13 cellular contexts compared by ENCODE assay signal in genomic region chr5:14901462-14902051, GRCh38. TPM values are rescaled to one million over a fixed set of nuclear protein-coding genes. Genes with fewer than 3 reads are reported as not detected.
DNase-seq lines count a peak whose midpoint lies in the region; ATAC-seq, FAIRE-seq and TF ChIP-seq lines count a peak whose summit lies in the region.
"Had no signal": no experiment of that assay in that cellular context is flagged by ENCODE, and none has a peak within 500 bp of the region (broad histone marks: within the 10 kb centered on the region; RNA-seq: fewer than 3 reads in every experiment).

No MANE protein-coding gene starts in this region.

- H4K20me1 ChIP-seq in K562 (replicated peaks; ENCODE audit: control insufficient read depth, insufficient read depth, low read length), result no peaks in the 10 kb centered on the region

- H3K9me3 Mint-ChIP-seq in CD8-positive, alpha-beta memory T cell, result peaks cover 0 to 3% (median 0%) of the 10 kb centered on the region in 5 donors
- H3K9me3 Mint-ChIP-seq: central memory CD8-positive, alpha-beta T cell had no signal

- in situ Hi-C loops in K562 (cut with MboI), result no loop called here

- peak; percentile 75 for DNase-seq in EL
- DNase-seq in K562 (ENCODE audit: extremely low read depth in 1 of 4, low spot score in 3 of 4), result peak in 2 of 4 experiments; percentile 23 to 38
- no peak for DNase-seq in right atrium auricular region (ENCODE audit: low spot score)
- no peak for DNase-seq in CD8-positive, alpha-beta memory T cell
- DNase-seq in NCI-H1092 treated with DMSO at 0.1 percent for 48 hours (lab: John Stamatoyannopoulos, UW), result no peak
- DNase-seq in frontal cortex (ENCODE audit: low spot score in 2 of 2), result no peak
- DNase-seq: activated T-cell treated with anti-CD3 and anti-CD28 coated beads for 4 hours; NCI-H1436 treated with DMSO at 0.1 percent for 48 hours; stimulated activated CD4-positive, alpha-beta T cell treated with anti-CD3 and anti-CD28 coated beads, Interleukin-15, amount 100 ng/mL, for 24 hours; stimulated activated naive B cell treated with anti-CD40 and anti-IgM and Interleukin-4, amounts not matched to agents 10 μg/mL and 1 μg/mL and 100 μg/mL, for 72 hours had no signal

- CTCF ChIA-PET in K562 (lab: Yijun Ruan, JAX; ENCODE audit: low intra/inter-chr PET ratio), result no interaction called here
- CTCF ChIA-PET in CD8-positive, alpha-beta memory T cell (lab: Charles Lee), result no interaction called here

- H3K4me3 ChIP-seq in K562 (no peak overlapping the region), right atrium auricular region (no peak overlapping the region), skeletal muscle satellite cell (ENCODE audit: low read length) (no peak overlapping the region)
- H3K4me3 ChIP-seq in CD8-positive, alpha-beta memory T cell (ENCODE audit: low read length), result no peak overlapping the region

- peaks cover 0 to under 1% (median 0%) of the 10 kb centered on the region in 3 donors for H3K36me3 Mint-ChIP-seq in CD8-positive, alpha-beta memory T cell
- H3K36me3 Mint-ChIP-seq: stimulated activated naive B cell treated with anti-CD40 and anti-IgM and Interleukin-4, amounts not matched to agents 10 μg/mL and 1 μg/mL and 100 μg/mL, for 72 hours had no signal

- intact Hi-C loops in K562 (cut with micrococcal nuclease), result no loop called here

- TF ChIP-seq EP300 in K562 (IDR thresholded peaks at IDR 0.05; ENCODE audit: low read length), result no peak; the same call in 1 of the 2 replicates

- WGBS in K562 (ENCODE audit: insufficient coverage, low coverage, missing lambda C conversion rate), result under 1% methylated on average over 7 of the region's 7 CpGs

- H3K27me3 Mint-ChIP-seq in CD8-positive, alpha-beta memory T cell, result peaks cover 7 to 10% of the 10 kb centered on the region in 2 donors

- H3K4me1 ChIP-seq in K562 (replicated peaks in 1 of 2; ENCODE audit: control insufficient read depth in 2 of 2, insufficient read depth in 2 of 2, low read length in 2 of 2) (no peaks in the 10 kb centered on the region), right atrium auricular region (peaks cover 0 to 26% of the 10 kb centered on the region in 2 donors), skeletal muscle satellite cell (ENCODE audit: control insufficient read depth, insufficient read depth, low read length) (peaks cover 16% of the 10 kb centered on the region)
- no peaks in the 10 kb centered on the region for H3K4me1 ChIP-seq in CD8-positive, alpha-beta memory T cell (ENCODE audit: insufficient read depth, low read length)

- no peaks in the 10 kb centered on the region for H3K79me2 ChIP-seq in K562 (ENCODE audit: control insufficient read depth, insufficient read depth, low read length)

- no peak overlapping the region for H3K27ac Mint-ChIP-seq in CD8-positive, alpha-beta memory T cell
- H3K27ac Mint-ChIP-seq: stimulated activated naive B cell treated with anti-CD40 and anti-IgM and Interleukin-4, amounts not matched to agents 10 μg/mL and 1 μg/mL and 100 μg/mL, for 72 hours had no signal

- H3K27ac ChIP-seq in K562 (ENCODE audit: extremely low read depth, low read depth, low read length) (no peak overlapping the region), right atrium auricular region (peak overlapping the region; percentile 64 to 73)
- no peak overlapping the region for H3K27ac ChIP-seq in CD8-positive, alpha-beta memory T cell (ENCODE audit: low read depth, low read length)

- no peaks in the 10 kb centered on the region for H3K9me3 ChIP-seq in K562 (replicated peaks; ENCODE audit: control insufficient read depth, insufficient read depth, low read depth, low read length)
- H3K9me3 ChIP-seq in right atrium auricular region, result no peaks in the 10 kb centered on the region
- H3K9me3 ChIP-seq in skeletal muscle satellite cell (replicated peaks; ENCODE audit: low read length), result no peaks in the 10 kb centered on the region
- no peaks in the 10 kb centered on the region for H3K9me3 ChIP-seq in CD8-positive, alpha-beta memory T cell (ENCODE audit: low read length)

- H3K27me3 ChIP-seq in K562 (ENCODE audit: control insufficient read depth in 2 of 2, insufficient read depth in 2 of 2, low read length in 2 of 2), result peaks cover 3 to 30% of the 10 kb centered on the region in 2 experiments
- no peaks in the 10 kb centered on the region for H3K27me3 ChIP-seq in right atrium auricular region
- H3K27me3 ChIP-seq in skeletal muscle satellite cell (ENCODE audit: control insufficient read depth, insufficient read depth, low read length), result no peaks in the 10 kb centered on the region
- H3K27me3 ChIP-seq in CD8-positive, alpha-beta memory T cell (ENCODE audit: insufficient read depth, low read length, poor library complexity, severe bottlenecking), result no peaks in the 10 kb centered on the region

- POLR2A ChIA-PET in K562 (lab: Yijun Ruan, JAX), result interaction anchor here (1.0 to 1.7 kb wide), 2 partner anchors 10 kb away, joined by 4 to 5 read pairs; no protein-coding TSS in a partner anchor
- POLR2A ChIA-PET in CD8-positive, alpha-beta memory T cell (lab: Charles Lee), result no interaction called here

- BruUV-seq in K562 (replicated peaks; lab: Mats Ljungman, UMichigan), result no TSS peak

- H3K4me3 Mint-ChIP-seq in CD8-positive, alpha-beta memory T cell, result no peak overlapping the region
- H3K4me3 Mint-ChIP-seq: central memory CD8-positive, alpha-beta T cell; stimulated activated naive B cell treated with anti-CD40 and anti-IgM and Interleukin-4, amounts not matched to agents 10 μg/mL and 1 μg/mL and 100 μg/mL, for 72 hours had no signal

- H3K36me3 ChIP-seq in K562 (ENCODE audit: control insufficient read depth, insufficient read depth, low read length) (no peaks in the 10 kb centered on the region), right atrium auricular region (no peaks in the 10 kb centered on the region), skeletal muscle satellite cell (ENCODE audit: insufficient read depth, low read length) (no peaks in the 10 kb centered on the region)
- H3K36me3 ChIP-seq in CD8-positive, alpha-beta memory T cell (ENCODE audit: insufficient read depth, low read length), result no peaks in the 10 kb centered on the region

- no peak for TF ChIP-seq CTCF in K562 (IDR thresholded peaks at IDR 0.05 in 2 of 3, conservative IDR thresholded peaks at IDR 0.05 in 1 of 3; ENCODE audit: insufficient read depth in 2 of 3, low read depth in 1 of 3, low read length in 3 of 3)
- no peak for TF ChIP-seq CTCF in right atrium auricular region (IDR thresholded peaks at IDR 0.05)

- ATAC-seq in K562 (peak; percentile 65), HG03097 (IDR thresholded peaks at IDR 0.05; ENCODE audit: low FRiP score, unreplicated experiment) (no peak)
- ATAC-seq: stimulated activated naive B cell treated with anti-CD40 and anti-IgM and Interleukin-4, amounts not matched to agents 10 μg/mL and 1 μg/mL and 100 μg/mL, for 72 hours had no signal

- no peaks in the 10 kb centered on the region for H3K9me1 ChIP-seq in K562 (ENCODE audit: control insufficient read depth, insufficient read depth, low read length)

- H3K9ac ChIP-seq in K562 (ENCODE audit: insufficient read depth in 1 of 2, low read depth in 2 of 2, low read length in 2 of 2) (no peak overlapping the region), skeletal muscle satellite cell (ENCODE audit: low read depth, low read length) (no peak overlapping the region)

- H3K4me1 Mint-ChIP-seq in CD8-positive, alpha-beta memory T cell, result no peaks in the 10 kb centered on the region
- H3K4me1 Mint-ChIP-seq: central memory CD8-positive, alpha-beta T cell; stimulated activated naive B cell treated with anti-CD40 and anti-IgM and Interleukin-4, amounts not matched to agents 10 μg/mL and 1 μg/mL and 100 μg/mL, for 72 hours had no signal

- TF ChIP-seq POLR2A in K562 (conservative IDR thresholded peaks at IDR 0.05), result no peak

- FAIRE-seq in K562 (lab: Jason Lieb, UNC) (no peak), frontal cortex (lab: Jason Lieb, UNC) (no peak)

- no peak for TF ChIP-seq RAD21 in K562 (CRISPR knock-in tag; conservative IDR thresholded peaks at IDR 0.05 in 1 of 2, IDR thresholded peaks at IDR 0.05 in 1 of 2)

- H2AFZ ChIP-seq in K562 (ENCODE audit: low read depth, low read length), result no peak overlapping the region

- H3K4me2 ChIP-seq in K562 (ENCODE audit: insufficient read depth, low read length), result no peak overlapping the region
- peak overlapping the region; percentile 6 for H3K4me2 ChIP-seq in skeletal muscle satellite cell (ENCODE audit: low read length)

TF ChIP-seq in K562, 482 proteins besides CTCF, POLR2A, EP300 and RAD21 (continues in another document):
- TF ChIP-seq E2F3 (CRISPR knock-in tag; IDR thresholded peaks at IDR 0.05) (0 out of 2 replicates have a peak, but pooled peaks have one; percentile 47), BACH1 (tag; IDR thresholded peaks at IDR 0.05) (peak; percentile 28; the same call in 1 of the 2 replicates), ZNF766 (CRISPR knock-in tag; conservative IDR thresholded peaks at IDR 0.05) (0 out of 2 replicates have a peak, but pooled peaks have one; percentile 45), MAX (CRISPR knock-in tag; IDR thresholded peaks at IDR 0.05) (peak; percentile 55; the same call in 1 of the 2 replicates), PHF20 (IDR thresholded peaks at IDR 0.05; ENCODE audit: partially characterized antibody) (no peak)

RNA-seq across cellular contexts. Expression of gene ANKH, which starts 30.0 kb away (rescaled TPM):
- total RNA-seq in K562 (2011; cell fraction: chromatin; rRNA removed; ENCODE audit: low replicate concordance), result 15.5 and 25.4 TPM in 2 replicates
- 13.8 and 14.9 TPM in 2 replicates for total RNA-seq in K562 (2011; cell fraction: nucleolus; rRNA removed)
- 20.8 and 36.6 TPM in 2 replicates for total RNA-seq in K562 (2011; cell fraction: nucleoplasm; rRNA removed)
- total RNA-seq in K562 (2014; rRNA removed) (1.3 and 3.1 TPM in 2 replicates), K562 (2014; rRNA removed; fragmentation: Illumina TruSeq; extraction: Trizol) (4.4 and 4.5 TPM in 2 replicates), K562 (2015; rRNA removed; fragmentation: Illumina TruSeq; extraction: Trizol) (2.8 and 3.2 TPM in 2 replicates), K562 (2021) (12.2 and 13.4 TPM in 2 replicates), right atrium auricular region (10 to 100 TPM; 52.3 to 80.4 TPM), frontal cortex (62.8 TPM)
- polyA plus RNA-seq in K562 (2011; rRNA removed) (8.8 and 9.2 TPM in 2 replicates), K562 (2014; fragmentation: Illumina TruSeq; extraction: Trizol) (5.9 and 9.9 TPM in 2 replicates), K562 (2014; fragmentation: Nextera tagmentation; extraction: Ambion mirVana) (under 1 TPM; 0.79 to 0.99 TPM), K562 (2014; rRNA removed) (7.2 and 8.5 TPM in 2 replicates)
- 8.2 and 8.9 TPM in 2 replicates for polyA plus RNA-seq in K562 (2011; cell fraction: cytosol; rRNA removed)
- 6.1 and 6.8 TPM in 2 replicates for polyA plus RNA-seq in K562 (2011; cell fraction: nucleus; rRNA removed)
- polyA plus RNA-seq in K562 (2012), result 6.7 and 8.7 TPM in 2 replicates
- polyA minus RNA-seq in K562 (2011; rRNA and poly(A)+ RNA removed), result 7.1 and 7.9 TPM in 2 replicates
- 5.2 and 7.8 TPM in 2 replicates for polyA minus RNA-seq in K562 (2011; cell fraction: cytosol; rRNA and poly(A)+ RNA removed)
- polyA minus RNA-seq in K562 (2011; cell fraction: nucleus; rRNA and poly(A)+ RNA removed), result 8.1 and 9.0 TPM in 2 replicates
- total RNA-seq in skeletal muscle satellite cell (2012; rRNA removed), result 44.3 and 46.9 TPM in 2 replicates
- total RNA-seq in CD8-positive, alpha-beta memory T cell, result 10 to 100 TPM; 80.0 to 80.5 TPM
- polyA plus RNA-seq in CD8-positive, alpha-beta memory T cell, result 47.0 TPM

Comparison
In these comparisons a context has a peak if more than half of its experiments do, and no peak if none do; other contexts are left out.
1. H3K27ac ChIP-seq: peak in right atrium auricular region (2 of 2); none in K562 (single experiment) and CD8-positive, alpha-beta memory T cell (single experiment).